ENCODE assay signal across 22 cellular contexts in genomic region chr11:123469089-123469488, GRCh38. TPM values are rescaled to one million over a fixed set of nuclear protein-coding genes. Genes with fewer than 3 reads are reported as not detected.
DNase-seq lines count a peak whose midpoint lies in the region; ATAC-seq and TF ChIP-seq lines count a peak whose summit lies in the region.
"Had no signal": no experiment of that assay in that cellular context is flagged by ENCODE, and none has a peak within 500 bp of the region (broad histone marks: within the 10 kb centered on the region; RNA-seq: fewer than 3 reads in every experiment).

No MANE protein-coding gene starts in this region.

- no peak for TF ChIP-seq EP300 in gastroesophageal sphincter (IDR thresholded peaks at IDR 0.05)

- H3K27ac ChIP-seq in cardiac muscle cell = peak overlapping the region; percentile 73
- peak overlapping the region in 1 of 2 donors; percentile 13 for H3K27ac ChIP-seq in testis
- no peak overlapping the region for H3K27ac ChIP-seq in gastroesophageal sphincter
- H3K27ac ChIP-seq in thyroid gland = no peak overlapping the region
- H3K27ac ChIP-seq: dorsolateral prefrontal cortex, epithelial cell of prostate, foreskin keratinocyte, ovary, sigmoid colon had no signal

- H3K9me3 Mint-ChIP-seq in stimulated activated naive CD8-positive, alpha-beta T cell treated with anti-CD3 and anti-CD28 coated beads, Interleukin-15, Interleukin-2, amounts not matched to agents 100 ng/mL and 50 ng/mL, for 24 hours = no peaks in the 10 kb centered on the region
- H3K9me3 Mint-ChIP-seq: activated CD4-positive, alpha-beta T cell treated with anti-CD3 and anti-CD28 coated beads, Interleukin-2, amount 10 ng/mL, durations not matched to agents 7 days and 5 days; CD4-positive, alpha-beta T cell; GM23338; natural killer cell treated with Interleukin-12 subunit alpha and Interleukin-12 subunit beta and Interleukin-15 and Interleukin-18, amount 100 ng/mL, for 72 hours had no signal

- intact Hi-C loops in testis (cut with DNase I; ENCODE audit: low total_unique reads) = no loop called here
- intact Hi-C loops in thyroid gland (cut with DNase I) = no loop called here

- in situ Hi-C loops in SK-MEL-5 (cut with HindIII; ENCODE audit: low pct_unique_long_range_greater_than_20kb, low sequenced_read_pairs) = no loop called here

- DNase-seq in stimulated activated naive CD8-positive, alpha-beta T cell treated with anti-CD3 and anti-CD28 coated beads, Interleukin-15, Interleukin-2, amounts not matched to agents 100 U/mL and 50 U/mL, for 24 hours = no peak
- DNase-seq in SK-MEL-5 (ENCODE audit: low read depth, low spot score) (peak; percentile 83), cardiac muscle cell (ENCODE audit: low read depth in 1 of 2, low spot score in 1 of 2) (peak; percentile 70 to 85), testis (peak; percentile 48), thyroid gland (no peak)
- DNase-seq: activated CD4-positive, alpha-beta T cell treated with anti-CD3 and anti-CD28 coated beads, Interleukin-2, amount 10 ng/mL, durations not matched to agents 7 days and 5 days; activated gamma-delta T cell; CD4-positive, alpha-beta T cell; DMS153; foreskin keratinocyte; NCI-H2029; ovary; SHP77 treated with DMSO at 0.1 percent for 48 hours; sigmoid colon; T-helper 1 cell had no signal

- TF ChIP-seq POLR2A in testis (IDR thresholded peaks at IDR 0.05) (no peak), gastroesophageal sphincter (IDR thresholded peaks at IDR 0.05) (no peak), thyroid gland (IDR thresholded peaks at IDR 0.05) (no peak)

- H3K27me3 ChIP-seq in cardiac muscle cell (no peaks in the 10 kb centered on the region), testis (no peaks in the 10 kb centered on the region), gastroesophageal sphincter (no peaks in the 10 kb centered on the region), thyroid gland (no peaks in the 10 kb centered on the region)
- H3K27me3 ChIP-seq: foreskin keratinocyte, ovary, sigmoid colon had no signal

- no peaks in the 10 kb centered on the region for H3K36me3 Mint-ChIP-seq in stimulated activated naive CD8-positive, alpha-beta T cell treated with anti-CD3 and anti-CD28 coated beads, Interleukin-15, Interleukin-2, amounts not matched to agents 100 ng/mL and 50 ng/mL, for 24 hours (ENCODE audit: low read depth)
- H3K36me3 Mint-ChIP-seq: natural killer cell treated with Interleukin-12 subunit alpha and Interleukin-12 subunit beta and Interleukin-15 and Interleukin-18, amount 100 ng/mL, for 72 hours had no signal

- 60 to 75% methylated on average over 7 of the region's 7 CpGs for WGBS in testis, 2 donors
- WGBS in gastroesophageal sphincter (ENCODE audit: low coverage in 1 of 2), 2 donors = 57 to 69% methylated on average over 7 of the region's 7 CpGs
- 78 to 79% methylated on average over 7 of the region's 7 CpGs for WGBS in thyroid gland, 2 donors

- H3K4me3 Mint-ChIP-seq in stimulated activated naive CD8-positive, alpha-beta T cell treated with anti-CD3 and anti-CD28 coated beads, Interleukin-15, Interleukin-2, amounts not matched to agents 100 ng/mL and 50 ng/mL, for 24 hours = no peak overlapping the region
- H3K4me3 Mint-ChIP-seq: activated CD4-positive, alpha-beta T cell treated with anti-CD3 and anti-CD28 coated beads, Interleukin-2, amount 10 ng/mL, durations not matched to agents 7 days and 5 days; CD4-positive, alpha-beta T cell; GM23338; natural killer cell treated with Interleukin-12 subunit alpha and Interleukin-12 subunit beta and Interleukin-15 and Interleukin-18, amount 100 ng/mL, for 72 hours had no signal

- H3K27me3 Mint-ChIP-seq in stimulated activated naive CD8-positive, alpha-beta T cell treated with anti-CD3 and anti-CD28 coated beads, Interleukin-15, Interleukin-2, amounts not matched to agents 100 ng/mL and 50 ng/mL, for 24 hours = no peaks in the 10 kb centered on the region
- H3K27me3 Mint-ChIP-seq: activated CD4-positive, alpha-beta T cell treated with anti-CD3 and anti-CD28 coated beads, Interleukin-2, amount 10 ng/mL, durations not matched to agents 7 days and 5 days; CD4-positive, alpha-beta T cell; natural killer cell treated with Interleukin-12 subunit alpha and Interleukin-12 subunit beta and Interleukin-15 and Interleukin-18, amount 100 ng/mL, for 72 hours had no signal

- H3K4me3 ChIP-seq in cardiac muscle cell = no peak overlapping the region
- H3K4me3 ChIP-seq in testis = no peak overlapping the region
- H3K4me3 ChIP-seq in gastroesophageal sphincter = no peak overlapping the region
- H3K4me3 ChIP-seq in thyroid gland (replicated peaks in 1 of 3) = no peak overlapping the region
- H3K4me3 ChIP-seq: dorsolateral prefrontal cortex, GM23338, ovary, sigmoid colon had no signal

- H3K4me1 ChIP-seq in cardiac muscle cell (ENCODE audit: low read depth) (peaks cover 20% of the 10 kb centered on the region), testis (no peaks in the 10 kb centered on the region), gastroesophageal sphincter (no peaks in the 10 kb centered on the region), thyroid gland (peaks cover 0 to 5% of the 10 kb centered on the region in 2 donors)
- H3K4me1 ChIP-seq: sigmoid colon had no signal

- no peak for ATAC-seq in stimulated activated naive CD8-positive, alpha-beta T cell treated with anti-CD3 and anti-CD28 coated beads, Interleukin-15, Interleukin-2, amounts not matched to agents 100 U/mL and 50 U/mL, for 24 hours
- ATAC-seq in gastroesophageal sphincter (no peak), GM18520 (IDR thresholded peaks at IDR 0.05; ENCODE audit: unreplicated experiment) (no peak)
- ATAC-seq: foreskin keratinocyte; GM23338; natural killer cell treated with Interleukin-12 subunit alpha and Interleukin-12 subunit beta and Interleukin-15 and Interleukin-18, amount 100 ng/mL, for 72 hours had no signal

- H3K36me3 ChIP-seq in cardiac muscle cell = no peaks in the 10 kb centered on the region
- no peaks in the 10 kb centered on the region for H3K36me3 ChIP-seq in testis (ENCODE audit: low read depth, missing control alignments)
- no peaks in the 10 kb centered on the region for H3K36me3 ChIP-seq in gastroesophageal sphincter
- H3K36me3 ChIP-seq in thyroid gland = no peaks in the 10 kb centered on the region
- H3K36me3 ChIP-seq: ovary, sigmoid colon had no signal

- peaks cover 12% of the 10 kb centered on the region for H3K4me1 Mint-ChIP-seq in stimulated activated naive CD8-positive, alpha-beta T cell treated with anti-CD3 and anti-CD28 coated beads, Interleukin-15, Interleukin-2, amounts not matched to agents 100 ng/mL and 50 ng/mL, for 24 hours (ENCODE audit: low read depth)

- H3K27ac Mint-ChIP-seq in stimulated activated naive CD8-positive, alpha-beta T cell treated with anti-CD3 and anti-CD28 coated beads, Interleukin-15, Interleukin-2, amounts not matched to agents 100 ng/mL and 50 ng/mL, for 24 hours = peak overlapping the region; percentile 21
- H3K27ac Mint-ChIP-seq: activated CD4-positive, alpha-beta T cell treated with anti-CD3 and anti-CD28 coated beads, Interleukin-2, amount 10 ng/mL, durations not matched to agents 7 days and 5 days; CD4-positive, alpha-beta T cell; GM23338; natural killer cell treated with Interleukin-12 subunit alpha and Interleukin-12 subunit beta and Interleukin-15 and Interleukin-18, amount 100 ng/mL, for 72 hours had no signal

- TF ChIP-seq CTCF in cardiac muscle cell (IDR thresholded peaks at IDR 0.05; ENCODE audit: low read depth, low read length) (no peak), testis (IDR thresholded peaks at IDR 0.05) (no peak), gastroesophageal sphincter (IDR thresholded peaks at IDR 0.05) (no peak), thyroid gland (IDR thresholded peaks at IDR 0.05) (no peak)

- H3K9me3 ChIP-seq in cardiac muscle cell (ENCODE audit: low read depth) (no peaks in the 10 kb centered on the region), testis (no peaks in the 10 kb centered on the region), gastroesophageal sphincter (no peaks in the 10 kb centered on the region), thyroid gland (no peaks in the 10 kb centered on the region)
- H3K9me3 ChIP-seq: ovary, sigmoid colon had no signal

RNA-seq across cellular contexts. Expression of gene GRAMD1B, which starts 39.0 kb away (rescaled TPM):
- 709 and 721 TPM in 2 replicates for total RNA-seq in SK-MEL-5 (2014; rRNA removed; shearing (Covaris generic))
- 442 and 538 TPM in 2 replicates for polyA plus RNA-seq in SK-MEL-5 (2015; cell fraction: cytosol; rRNA removed)
- polyA plus RNA-seq in SK-MEL-5 (2015; cell fraction: nucleus; rRNA removed) = 451 and 541 TPM in 2 replicates
- total RNA-seq in cardiac muscle cell (47.4 and 81.5 TPM in 2 replicates), testis (10 to 100 TPM; 48.1 to 78.9 TPM), gastroesophageal sphincter (1 to 10 TPM; 1.8 to 4.0 (median 3.0) TPM), thyroid gland (10 to 100 TPM in 2 of 4 donors, 1 to 10 TPM in 2; 7.0 to 22.7 (median 9.2) TPM)
- polyA plus RNA-seq in cardiac muscle cell (15.5 and 25.5 TPM in 2 replicates), testis (ENCODE audit: insufficient read depth, low read depth, low replicate concordance) (48.9 TPM)

Comparison
In these comparisons a context has a peak if more than half of its experiments do, and no peak if none do; other contexts are left out.
1. DNase-seq: peak in SK-MEL-5 (single experiment), cardiac muscle cell (2 of 2) and testis (single experiment); none in stimulated activated naive CD8-positive, alpha-beta T cell treated with anti-CD3 and anti-CD28 coated beads, Interleukin-15, Interleukin-2, amounts not matched to agents 100 U/mL and 50 U/mL, for 24 hours (single experiment) and thyroid gland (0 of 2).